ENCODE assay signal across 25 cellular contexts in the genomic region with DNA sequence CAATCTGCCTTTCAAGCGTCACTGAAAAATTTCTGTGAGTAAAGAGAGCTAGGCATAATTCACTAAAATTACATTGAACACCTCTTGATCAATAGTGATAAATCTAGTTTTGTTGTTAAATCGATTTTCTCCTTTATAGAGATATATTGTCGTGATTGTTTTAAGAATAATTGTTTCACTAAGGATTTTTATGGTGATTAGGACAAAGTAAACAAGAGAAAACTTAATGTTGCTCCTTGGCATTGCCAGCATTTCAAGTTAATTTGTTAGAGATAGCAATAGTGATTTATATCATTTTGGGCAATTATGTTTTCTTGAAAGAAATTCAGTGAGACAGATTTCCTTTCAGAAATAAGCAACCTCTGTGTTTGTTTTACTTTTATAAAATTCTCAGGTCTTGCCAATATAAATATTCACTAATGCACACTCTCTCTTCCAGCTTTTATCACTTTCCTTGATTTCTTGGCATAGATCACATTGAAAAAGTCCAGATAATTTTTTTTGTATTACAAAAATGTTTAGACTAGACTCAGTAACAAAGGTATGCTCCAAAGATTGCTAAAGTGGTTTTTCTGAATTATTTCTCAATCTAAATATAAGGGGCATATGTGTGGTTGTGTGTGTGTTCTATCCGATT.
DNase-seq lines count a peak whose midpoint lies in the region; ATAC-seq, FAIRE-seq and TF ChIP-seq lines count a peak whose summit lies in the region.
"Had no signal": no experiment of that assay in that cellular context is flagged by ENCODE, and none has a peak within 500 bp of the region (broad histone marks: within the 10 kb centered on the region; RNA-seq: fewer than 3 reads in every experiment).

No MANE protein-coding gene starts in this region.

- peak; percentile 48 for FAIRE-seq in D721Med (lab: Jason Lieb, UNC)
- FAIRE-seq: GM12891, H1 had no signal

- peak overlapping the region; percentile 2 for H3K4me3 ChIP-seq in SJCRH30
- no peak overlapping the region for H3K4me3 ChIP-seq in fibroblast of pulmonary artery (replicated peaks; ENCODE audit: low read depth, low read length)

- no peak for ATAC-seq in GM21619 (IDR thresholded peaks at IDR 0.05; ENCODE audit: unreplicated experiment)
- ATAC-seq: CD8-positive, alpha-beta T cell; Panc1 had no signal

- H3K9me3 ChIP-seq in SJCRH30 (replicated peaks) = no peaks in the 10 kb centered on the region
- H3K9me3 ChIP-seq: Caco-2 had no signal

- peaks cover 47% of the 10 kb centered on the region for H3K4me1 ChIP-seq in SJCRH30
- H3K4me1 ChIP-seq: Caco-2 had no signal

- no peaks in the 10 kb centered on the region for H3K36me3 ChIP-seq in SJCRH30

- TF ChIP-seq CTCF in D721Med (IDR thresholded peaks at IDR 0.05; ENCODE audit: insufficient read depth, missing control alignments) (no peak), fibroblast of pulmonary artery (IDR thresholded peaks at IDR 0.05; ENCODE audit: low read length, missing control alignments) (no peak)

- DNase-seq in D721Med (ENCODE audit: insufficient read length, low spot score) (no peak), HEK293T (ENCODE audit: extremely low spot score) (no peak), SJCRH30 (peak in 1 of 2 experiments; percentile 41), fibroblast of pulmonary artery (ENCODE audit: low read depth) (peak; percentile 23), NCI-H187 (lab: John Stamatoyannopoulos, UW) (no peak), activated gamma-delta T cell treated with Interleukin-2 at 50 U/mL for 16 hours (no peak)
- no peak for DNase-seq in stimulated activated CD4-positive, alpha-beta T cell treated with anti-CD3 and anti-CD28 coated beads, Interleukin-2, amount 100 ng/mL, for 24 hours
- DNase-seq: Caco-2; CD8-positive, alpha-beta T cell; DMS79 treated with DMSO at 0.1 percent for 48 hours; GF-D8; NCI-H1105 treated with DMSO at 0.1 percent for 48 hours; NCI-H2029 treated with DMSO at 0.1 percent for 48 hours; NCI-H2171 treated with DMSO at 0.1 percent for 48 hours; NCI-H345; NCI-H510A treated with DMSO at 0.1 percent for 48 hours; NCI-H748 treated with DMSO at 0.1 percent for 48 hours; SHP77; T-helper 1 cell had no signal

- POLR2A ChIA-PET in HEK293T (lab: Yijun Ruan, JAX) = no interaction called here

- H3K27ac ChIP-seq in SJCRH30 = peak overlapping the region; percentile 81
- H3K27ac ChIP-seq: C4-2B, RWPE1 had no signal

- H3K27me3 ChIP-seq in SJCRH30 = no peaks in the 10 kb centered on the region

- CTCF ChIA-PET in HEK293T (lab: Yijun Ruan, JAX) = no interaction called here

TF ChIP-seq in HEK293T, 16 proteins besides CTCF, POLR2A, EP300 and RAD21:
- TF ChIP-seq SP1 (IDR thresholded peaks at IDR 0.05) = no peak
- TF ChIP-seq L3MBTL2 (conservative IDR thresholded peaks at IDR 0.05) = no peak
- peak; percentile 69 for TF ChIP-seq FOXA1 (IDR thresholded peaks at IDR 0.05)
- no peak for TF ChIP-seq TARDBP (IDR thresholded peaks at IDR 0.05)
- TF ChIP-seq, protein P1, sequence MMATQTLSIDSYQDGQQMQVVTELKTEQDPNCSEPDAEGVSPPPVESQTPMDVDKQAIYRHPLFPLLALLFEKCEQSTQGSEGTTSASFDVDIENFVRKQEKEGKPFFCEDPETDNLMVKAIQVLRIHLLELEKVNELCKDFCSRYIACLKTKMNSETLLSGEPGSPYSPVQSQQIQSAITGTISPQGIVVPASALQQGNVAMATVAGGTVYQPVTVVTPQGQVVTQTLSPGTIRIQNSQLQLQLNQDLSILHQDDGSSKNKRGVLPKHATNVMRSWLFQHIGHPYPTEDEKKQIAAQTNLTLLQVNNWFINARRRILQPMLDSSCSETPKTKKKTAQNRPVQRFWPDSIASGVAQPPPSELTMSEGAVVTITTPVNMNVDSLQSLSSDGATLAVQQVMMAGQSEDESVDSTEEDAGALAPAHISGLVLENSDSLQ (IDR thresholded peaks at IDR 0.05) = peak; percentile 73
